In the genomic region with DNA sequence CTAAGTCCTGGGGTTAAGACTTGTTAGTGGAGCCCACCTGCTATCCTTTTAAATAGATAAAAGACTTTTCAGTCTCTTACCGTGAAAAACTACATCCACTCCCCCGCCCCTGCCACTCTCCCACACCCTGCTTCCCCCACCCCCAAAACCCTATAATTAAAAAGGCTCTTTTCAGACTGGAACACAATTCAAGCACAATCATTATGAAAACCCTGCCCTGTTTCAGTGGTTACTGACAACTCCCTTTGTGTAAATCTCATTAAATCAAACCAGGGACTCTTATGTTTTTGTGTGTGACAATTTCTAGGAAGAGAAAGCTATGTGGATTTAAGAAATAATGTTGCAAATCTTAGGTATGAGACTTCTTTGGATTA, we compare ENCODE assay signal across 21 cellular contexts. TPM values are rescaled to one million over a fixed set of nuclear protein-coding genes. Genes with fewer than 3 reads are reported as not detected.
DNase-seq lines count a peak whose midpoint lies in the region; ATAC-seq and TF ChIP-seq lines count a peak whose summit lies in the region.
"Had no signal": no experiment of that assay in that cellular context is flagged by ENCODE, and none has a peak within 500 bp of the region (broad histone marks: within the 10 kb centered on the region; RNA-seq: fewer than 3 reads in every experiment).

No MANE protein-coding gene starts in this region.

- DNase-seq in Ammon's horn (ENCODE audit: low spot score): peak; percentile 21
- DNase-seq in NCI-H1436 (lab: John Stamatoyannopoulos, UW): peak; percentile 39
- no peak for DNase-seq in neuronal stem cell (ENCODE audit: low spot score)
- no peak for DNase-seq in activated T-helper 1 cell treated with anti-CD3 and anti-CD28 coated beads, Interleukin-12 subunit alpha, Interleukin-12 subunit beta, Interleukin-2, Interleukin-4 antibody, amounts not matched to agents 30 ng/mL and 10 ng/mL and 1 ng/mL, durations not matched to agents 14 hours and 24 hours and 36 hours (ENCODE audit: low spot score)
- no peak for DNase-seq in D341Med (ENCODE audit: low spot score)
- no peak for DNase-seq in sciatic nerve (ENCODE audit: low spot score)
- DNase-seq in lower leg skin (ENCODE audit: low spot score in 2 of 2): no peak
- DNase-seq: activated CD4-positive, alpha-beta T cell treated with anti-CD3 and anti-CD28 coated beads, Interleukin-2, amount 50 U/mL, for 1 hour; activated CD8-positive, alpha-beta memory T cell treated with anti-CD3 and anti-CD28 coated beads, Interleukin-2, amount 50 U/mL, for 48 hours; activated effector memory CD4-positive, alpha-beta T cell treated with anti-CD3 and anti-CD28 coated beads, Interleukin-2, amount 50 U/mL, for 16 hours; cortex of kidney; GM23248; NCI-H2171; stimulated activated CD4-positive, alpha-beta T cell treated with anti-CD3 and anti-CD28 coated beads, Interleukin-15, amount 100 ng/mL, for 24 hours; T-helper 17 cell had no signal

- no peaks in the 10 kb centered on the region for H3K36me3 Mint-ChIP-seq in activated T-helper 17 cell treated with anti-CD3 and anti-CD28 coated beads, Interleukin-2, amount 50 U/mL, for 72 hours (ENCODE audit: low read depth)
- H3K36me3 Mint-ChIP-seq in activated T-helper 1 cell treated with anti-CD3 and anti-CD28 coated beads, Interleukin-12 subunit alpha, Interleukin-12 subunit beta, Interleukin-2, Interleukin-4 antibody, amounts not matched to agents 30 ng/mL and 10 ng/mL and 1 ng/mL, durations not matched to agents 14 hours and 24 hours and 36 hours (ENCODE audit: low read depth): no peaks in the 10 kb centered on the region

- no peak overlapping the region for H3K4me2 ChIP-seq in neuronal stem cell (ENCODE audit: insufficient read depth, low read length, poor library complexity, severe bottlenecking)
- H3K4me2 ChIP-seq: BLaER1 treated with 17β-estradiol and CSF1 and Interleukin-3, amounts not matched to agents 10 nM and 100 nM had no signal

- peak; percentile 31 for ATAC-seq in activated T-helper 17 cell treated with anti-CD3 and anti-CD28 coated beads, Interleukin-2, amount 50 U/mL, for 72 hours (replicated peaks)
- no peak for ATAC-seq in sciatic nerve
- ATAC-seq: Panc1, T-helper 17 cell had no signal

- no CpG with 5 or more reads among the region's 2 CpGs for WGBS in neuronal stem cell (ENCODE audit: extremely low coverage in 2 of 2, insufficient read length in 2 of 2, insufficient replicate concordance in 1 of 2), 2 donors
- WGBS in lower leg skin, 2 donors: 78 to 83% methylated on average over 2 of the region's 2 CpGs

- no peaks in the 10 kb centered on the region for H3K27me3 ChIP-seq in neuronal stem cell (ENCODE audit: control insufficient read depth in 3 of 3, insufficient read depth in 3 of 3, low read depth in 1 of 3, low read length in 3 of 3)
- H3K27me3 ChIP-seq: BLaER1 treated with 17β-estradiol and CSF1 and Interleukin-3, amounts not matched to agents 10 nM and 100 nM; breast epithelium; SJCRH30 had no signal

- H3K79me1 ChIP-seq in neuronal stem cell (ENCODE audit: low read depth, low read length): no peaks in the 10 kb centered on the region

- no peak overlapping the region for H3K4me3 Mint-ChIP-seq in activated T-helper 17 cell treated with anti-CD3 and anti-CD28 coated beads, Interleukin-2, amount 50 U/mL, for 72 hours
- H3K4me3 Mint-ChIP-seq in activated T-helper 1 cell treated with anti-CD3 and anti-CD28 coated beads, Interleukin-12 subunit alpha, Interleukin-12 subunit beta, Interleukin-2, Interleukin-4 antibody, amounts not matched to agents 30 ng/mL and 10 ng/mL and 1 ng/mL, durations not matched to agents 14 hours and 24 hours and 36 hours: no peak overlapping the region
- H3K4me3 Mint-ChIP-seq: T-helper 17 cell had no signal

- no peak overlapping the region for H3K9ac ChIP-seq in neuronal stem cell (ENCODE audit: low read depth, low read length, poor library complexity)
- H3K9ac ChIP-seq: BLaER1 treated with 17β-estradiol and CSF1 and Interleukin-3, amounts not matched to agents 10 nM and 100 nM; GM23248 had no signal

- TF ChIP-seq CTCF in lower leg skin (IDR thresholded peaks at IDR 0.05): no peak

- H3K14ac ChIP-seq in neuronal stem cell (ENCODE audit: low read length): no peak overlapping the region

- no peak overlapping the region for H2BK15ac ChIP-seq in neuronal stem cell (ENCODE audit: low read length)

- no peaks in the 10 kb centered on the region for H3K9me3 Mint-ChIP-seq in activated T-helper 17 cell treated with anti-CD3 and anti-CD28 coated beads, Interleukin-2, amount 50 U/mL, for 72 hours
- no peaks in the 10 kb centered on the region for H3K9me3 Mint-ChIP-seq in activated T-helper 1 cell treated with anti-CD3 and anti-CD28 coated beads, Interleukin-12 subunit alpha, Interleukin-12 subunit beta, Interleukin-2, Interleukin-4 antibody, amounts not matched to agents 30 ng/mL and 10 ng/mL and 1 ng/mL, durations not matched to agents 14 hours and 24 hours and 36 hours

- intact Hi-C loops in activated T-helper 1 cell treated with anti-CD3 and anti-CD28 coated beads, Interleukin-12 subunit alpha, Interleukin-12 subunit beta, Interleukin-2, Interleukin-4 antibody, amounts not matched to agents 30 ng/mL and 10 ng/mL and 1 ng/mL, durations not matched to agents 14 hours and 24 hours and 36 hours (cut with micrococcal nuclease): no loop called here
- intact Hi-C loops in sciatic nerve (cut with DNase I): no loop called here
- intact Hi-C loops in lower leg skin (cut with DNase I; ENCODE audit: low total_unique reads): no loop called here

- no peak overlapping the region for H3K4ac ChIP-seq in neuronal stem cell (ENCODE audit: low read length)

- no peaks in the 10 kb centered on the region for H3K36me3 ChIP-seq in neuronal stem cell (replicated peaks in 1 of 2; ENCODE audit: control insufficient read depth in 2 of 2, insufficient read depth in 2 of 2, low read length in 2 of 2)
- H3K36me3 ChIP-seq: BLaER1 treated with 17β-estradiol and CSF1 and Interleukin-3, amounts not matched to agents 10 nM and 100 nM; breast epithelium; neutrophil; SJCRH30 had no signal

- H3K27me3 Mint-ChIP-seq in activated T-helper 17 cell treated with anti-CD3 and anti-CD28 coated beads, Interleukin-2, amount 50 U/mL, for 72 hours: peaks cover 47% of the 10 kb centered on the region
- H3K27me3 Mint-ChIP-seq in activated T-helper 1 cell treated with anti-CD3 and anti-CD28 coated beads, Interleukin-12 subunit alpha, Interleukin-12 subunit beta, Interleukin-2, Interleukin-4 antibody, amounts not matched to agents 30 ng/mL and 10 ng/mL and 1 ng/mL, durations not matched to agents 14 hours and 24 hours and 36 hours (ENCODE audit: insufficient read depth): peaks cover 48% of the 10 kb centered on the region

- no peak for TF ChIP-seq POLR2A in lower leg skin (IDR thresholded peaks at IDR 0.05)

- H3K27ac ChIP-seq in neuronal stem cell (replicated peaks; ENCODE audit: low read length): peak overlapping the region; percentile 97
- H3K27ac ChIP-seq: BLaER1 treated with 17β-estradiol and CSF1 and Interleukin-3, amounts not matched to agents 10 nM and 100 nM; breast epithelium; GM23248; neutrophil; SJCRH30 had no signal

- H2AK5ac ChIP-seq in neuronal stem cell (ENCODE audit: low read depth, low read length): no peak overlapping the region

- H4K91ac ChIP-seq in neuronal stem cell (ENCODE audit: low read depth, low read length, poor library complexity): no peak overlapping the region

- H2AFZ ChIP-seq in neuronal stem cell (ENCODE audit: low read length): peak overlapping the region; percentile 52
- H2AFZ ChIP-seq: GM23248 had no signal

- no peak overlapping the region for H2BK120ac ChIP-seq in neuronal stem cell (ENCODE audit: low read depth, low read length)

- H2BK5ac ChIP-seq in neuronal stem cell (ENCODE audit: low read length): no peak overlapping the region

- peaks cover 0 to 3% of the 10 kb centered on the region in 2 donors for H3K9me3 ChIP-seq in neuronal stem cell (replicated peaks in 1 of 2; ENCODE audit: control insufficient read depth in 2 of 2, insufficient read depth in 1 of 2, low read depth in 1 of 2, low read length in 2 of 2)
- H3K9me3 ChIP-seq: breast epithelium, neutrophil, SJCRH30 had no signal

- H2BK12ac ChIP-seq in neuronal stem cell (ENCODE audit: low read length): no peak overlapping the region

- no peak overlapping the region for H4K8ac ChIP-seq in neuronal stem cell (ENCODE audit: low read depth, low read length)

- H3K4me1 Mint-ChIP-seq in activated T-helper 17 cell treated with anti-CD3 and anti-CD28 coated beads, Interleukin-2, amount 50 U/mL, for 72 hours: no peaks in the 10 kb centered on the region
- no peaks in the 10 kb centered on the region for H3K4me1 Mint-ChIP-seq in activated T-helper 1 cell treated with anti-CD3 and anti-CD28 coated beads, Interleukin-12 subunit alpha, Interleukin-12 subunit beta, Interleukin-2, Interleukin-4 antibody, amounts not matched to agents 30 ng/mL and 10 ng/mL and 1 ng/mL, durations not matched to agents 14 hours and 24 hours and 36 hours (ENCODE audit: low read depth)

- H3K27ac Mint-ChIP-seq in activated T-helper 17 cell treated with anti-CD3 and anti-CD28 coated beads, Interleukin-2, amount 50 U/mL, for 72 hours: no peak overlapping the region
- no peak overlapping the region for H3K27ac Mint-ChIP-seq in activated T-helper 1 cell treated with anti-CD3 and anti-CD28 coated beads, Interleukin-12 subunit alpha, Interleukin-12 subunit beta, Interleukin-2, Interleukin-4 antibody, amounts not matched to agents 30 ng/mL and 10 ng/mL and 1 ng/mL, durations not matched to agents 14 hours and 24 hours and 36 hours
- H3K27ac Mint-ChIP-seq: T-helper 17 cell had no signal

- H3K23ac ChIP-seq in neuronal stem cell (ENCODE audit: low read depth, low read length, poor library complexity): no peak overlapping the region

- H3K4me3 ChIP-seq in neuronal stem cell (ENCODE audit: low read length in 2 of 2): no peak overlapping the region
- H3K4me3 ChIP-seq in lower leg skin (ENCODE audit: low read depth, poor library complexity, severe bottlenecking): no peak overlapping the region
- H3K4me3 ChIP-seq: BLaER1 treated with 17β-estradiol and CSF1 and Interleukin-3, amounts not matched to agents 10 nM and 100 nM; breast epithelium; GM23248; SJCRH30 had no signal

- peaks cover 26 to 29% of the 10 kb centered on the region in 2 donors for H3K4me1 ChIP-seq in neuronal stem cell (ENCODE audit: control insufficient read depth in 2 of 2, insufficient read depth in 1 of 2, low read depth in 1 of 2, low read length in 2 of 2)
- H3K4me1 ChIP-seq: breast epithelium, SJCRH30 had no signal

- H3K18ac ChIP-seq in neuronal stem cell (ENCODE audit: low read length): no peak overlapping the region

RNA-seq across cellular contexts. Expression of a gene that starts 21.0 kb away (rescaled TPM):
- total RNA-seq in activated T-helper 17 cell treated with anti-CD3 and anti-CD28 coated beads, Interleukin-2, amount 50 U/mL, for 72 hours: 10 to 100 TPM in 1 of 2 donors, 1 to 10 TPM in 1; 8.6 to 11.8 TPM
- 101 TPM for polyA plus RNA-seq in neuronal stem cell (2013, experiment 1 of 2)
- 101 TPM for polyA plus RNA-seq in neuronal stem cell (2013, experiment 2 of 2)
- 0.71 and 1.5 TPM in 2 replicates for total RNA-seq in activated T-helper 1 cell treated with anti-CD3 and anti-CD28 coated beads, Interleukin-12 subunit alpha, Interleukin-12 subunit beta, Interleukin-2, Interleukin-4 antibody, amounts not matched to agents 30 ng/mL and 10 ng/mL and 1 ng/mL, durations not matched to agents 14 hours and 24 hours and 36 hours
- total RNA-seq in sciatic nerve (167 TPM), lower leg skin (10 to 100 TPM; 11.1 to 40.1 (median 29.8) TPM)

Comparison
In these comparisons a context has a peak if more than half of its experiments do, and no peak if none do; other contexts are left out.
1. DNase-seq: peak in Ammon's horn (single experiment) and NCI-H1436 (single experiment); none in neuronal stem cell (single experiment), activated T-helper 1 cell treated with anti-CD3 and anti-CD28 coated beads, Interleukin-12 subunit alpha, Interleukin-12 subunit beta, Interleukin-2, Interleukin-4 antibody, amounts not matched to agents 30 ng/mL and 10 ng/mL and 1 ng/mL, durations not matched to agents 14 hours and 24 hours and 36 hours (single experiment), D341Med (single experiment), sciatic nerve (single experiment) and lower leg skin (0 of 2).